In the genomic region with DNA sequence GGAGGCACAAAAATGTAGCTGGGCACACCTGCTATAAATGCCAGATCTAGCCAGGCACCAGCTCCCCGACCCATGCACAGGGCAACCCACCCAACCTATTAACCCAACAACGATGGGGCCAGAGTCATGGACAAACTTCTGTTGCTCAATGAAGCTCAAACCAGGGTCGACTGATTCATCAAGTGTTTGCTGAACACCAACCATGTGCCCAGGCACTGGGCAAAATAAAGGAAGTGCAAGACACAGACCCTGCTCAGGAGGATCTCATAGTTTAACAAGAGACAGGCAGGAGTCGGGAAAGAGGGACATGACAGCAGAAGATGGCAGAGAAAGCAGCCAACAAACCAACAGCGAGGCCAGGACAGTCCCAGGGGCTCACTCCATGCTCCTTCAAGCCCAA, we compare ENCODE assay signal across 22 cellular contexts. TPM values are rescaled to one million over a fixed set of nuclear protein-coding genes. Genes with fewer than 3 reads are reported as not detected.
DNase-seq lines count a peak whose midpoint lies in the region; ATAC-seq, FAIRE-seq and TF ChIP-seq lines count a peak whose summit lies in the region.
"Had no signal": no experiment of that assay in that cellular context is flagged by ENCODE, and none has a peak within 500 bp of the region (broad histone marks: within the 10 kb centered on the region; RNA-seq: fewer than 3 reads in every experiment).

No MANE protein-coding gene starts in this region.

- no peak for FAIRE-seq in H1 (lab: Jason Lieb, UNC)
- FAIRE-seq: RCC 7860 had no signal

- H3K27ac ChIP-seq in H1 (ENCODE audit: low read depth, low read length), result no peak overlapping the region
- H3K27ac ChIP-seq in thyroid gland, result peak overlapping the region; percentile 38 to 77 (median 75)
- H3K27ac ChIP-seq in PC-3 (ENCODE audit: low read length), result no peak overlapping the region
- H3K27ac ChIP-seq: 22Rv1, brain microvascular endothelial cell, colonic mucosa had no signal

- no peaks in the 10 kb centered on the region for H3K9me3 ChIP-seq in H1 (ENCODE audit: insufficient read depth in 2 of 2, low read depth in 1 of 2, low read length in 1 of 2)
- H3K9me3 ChIP-seq in thyroid gland, result no peaks in the 10 kb centered on the region
- no peaks in the 10 kb centered on the region for H3K9me3 ChIP-seq in PC-3 (ENCODE audit: low read length)
- no peaks in the 10 kb centered on the region for H3K9me3 ChIP-seq in BE2C
- H3K9me3 ChIP-seq: colonic mucosa, MG63 had no signal

- H2AK5ac ChIP-seq in H1 (ENCODE audit: low read depth, low read length), result no peak overlapping the region

- no peaks in the 10 kb centered on the region for H3K23me2 ChIP-seq in H1 (ENCODE audit: low read depth, low read length)

- TF ChIP-seq CTCF in H1 (IDR thresholded peaks at IDR 0.05; ENCODE audit: control extremely low read depth in 1 of 3, insufficient read depth in 1 of 3, low read depth in 1 of 3, low read length in 3 of 3), result no peak
- TF ChIP-seq CTCF in thyroid gland (IDR thresholded peaks at IDR 0.05), result no peak
- TF ChIP-seq CTCF in PC-3 (conservative IDR thresholded peaks at IDR 0.05; ENCODE audit: low read depth, low read length), result no peak
- TF ChIP-seq CTCF in BE2C (IDR thresholded peaks at IDR 0.05; ENCODE audit: low read depth, low read length), result no peak

- H4K91ac ChIP-seq in H1 (replicated peaks; ENCODE audit: insufficient read length, low read length), result no peak overlapping the region

- no peak overlapping the region for H3K14ac ChIP-seq in H1 (ENCODE audit: insufficient read length)

- intact Hi-C loops in thyroid gland (cut with DNase I) (loop anchor here (10.0 kb wide), 1 partner anchor 1374 kb away; a partner anchor contains a TSS), PC-3 (cut with micrococcal nuclease) (no loop called here)

- H3K4me3 ChIP-seq in H1 (ENCODE audit: extremely low read depth in 1 of 4, insufficient read depth in 2 of 4, low read depth in 3 of 4, low read length in 4 of 4) (no peak overlapping the region), thyroid gland (replicated peaks in 1 of 3) (no peak overlapping the region), PC-3 (ENCODE audit: low read length) (no peak overlapping the region), BE2C (ENCODE audit: low read depth, low read length) (no peak overlapping the region)
- H3K4me3 ChIP-seq: colonic mucosa, MG63 had no signal

- no peak overlapping the region for H2BK120ac ChIP-seq in H1 (replicated peaks; ENCODE audit: low read depth, low read length)

- H3F3A ChIP-seq in PC-3 (ENCODE audit: low read length, unreplicated experiment), result no peaks in the 10 kb centered on the region

- no peak for TF ChIP-seq RAD21 in H1 (IDR thresholded peaks at IDR 0.05 in 1 of 2, conservative IDR thresholded peaks at IDR 0.05 in 1 of 2; ENCODE audit: low read depth in 2 of 2, low read length in 2 of 2)

- TF ChIP-seq EP300 in H1 (IDR thresholded peaks at IDR 0.05; ENCODE audit: borderline replicate concordance in 1 of 2, low read depth in 2 of 2, low read length in 2 of 2), result no peak

- H3K4ac ChIP-seq in H1 (replicated peaks; ENCODE audit: insufficient read length, low read depth, low read length), result no peak overlapping the region

- peak overlapping the region in 1 of 2 experiments; percentile 5; a peak in 1 of 4 replicates for H3K4me2 ChIP-seq in H1 (ENCODE audit: insufficient read depth in 1 of 2, low read depth in 2 of 2, low read length in 2 of 2)
- no peak overlapping the region for H3K4me2 ChIP-seq in PC-3 (ENCODE audit: low read length)

- H3K9me2 ChIP-seq in PC-3 (replicated peaks; ENCODE audit: low read length), result no peaks in the 10 kb centered on the region

- no peak overlapping the region for H4K8ac ChIP-seq in H1 (ENCODE audit: extremely low read depth, insufficient read depth, low read length)

- peaks cover 24% of the 10 kb centered on the region for H3K79me1 ChIP-seq in H1 (ENCODE audit: low read depth, low read length)

- H3K23ac ChIP-seq in H1 (ENCODE audit: insufficient read length), result no peak overlapping the region

- no peak overlapping the region for H3K56ac ChIP-seq in H1 (replicated peaks; ENCODE audit: insufficient read length, low read depth, low read length)

- BruUV-seq in PC-3 (replicated peaks; lab: Mats Ljungman, UMichigan), result no TSS peak

- H2BK20ac ChIP-seq in H1 (ENCODE audit: low read length), result peak overlapping the region; percentile 86; the same call in 1 of the 2 replicates

- peaks cover 0 to 10% (median 1%) of the 10 kb centered on the region in 4 experiments; a peak in 2 of 8 replicates for H3K36me3 ChIP-seq in H1 (ENCODE audit: control insufficient read depth in 2 of 4, insufficient read depth in 4 of 4, low read length in 3 of 4)
- H3K36me3 ChIP-seq in thyroid gland, result no peaks in the 10 kb centered on the region
- no peaks in the 10 kb centered on the region for H3K36me3 ChIP-seq in PC-3 (ENCODE audit: low read depth, low read length)
- H3K36me3 ChIP-seq in BE2C, result no peaks in the 10 kb centered on the region
- H3K36me3 ChIP-seq: brain microvascular endothelial cell, colonic mucosa, MG63 had no signal

- CTCF ChIA-PET in H1 (lab: Charles Lee; ENCODE audit: partially characterized antibody) (interaction anchor here (1.1 to 72.8 kb wide), 4 partner anchors 4 to 86 kb away, joined by 3 to 1738 read pairs (median 836); a partner anchor contains a TSS), PC-3 (lab: Charles Lee) (no interaction called here)

- H3K4me1 ChIP-seq in H1 (replicated peaks in 1 of 4; ENCODE audit: control insufficient read depth in 3 of 4, insufficient read depth in 4 of 4, low read length in 3 of 4) (peaks cover 25 to 51% (median 37%) of the 10 kb centered on the region in 4 experiments), thyroid gland (peaks cover 75 to 92% of the 10 kb centered on the region in 2 donors), PC-3 (ENCODE audit: insufficient read depth, low read length) (peaks cover 15% of the 10 kb centered on the region), BE2C (no peaks in the 10 kb centered on the region)

- peak; percentile 66 for DNase-seq in SIG-M5 treated with dmso at 0.1 percent for 504 hours (lab: John Stamatoyannopoulos, UW; ENCODE audit: unreplicated experiment)
- DNase-seq in SIG-M5 (lab: John Stamatoyannopoulos, UW), result no peak
- DNase-seq in NOMO-1 (lab: John Stamatoyannopoulos, UW; ENCODE audit: unreplicated experiment in 2 of 2), result peak; percentile 36 to 62
- DNase-seq in H1 (ENCODE audit: low read depth in 1 of 2, low spot score in 2 of 2), result no peak
- no peak for DNase-seq in thyroid gland
- no peak for DNase-seq in AG20443 (ENCODE audit: low spot score)
- DNase-seq in PC-3, result no peak
- DNase-seq in BE2C, result no peak
- DNase-seq: activated CD4-positive, alpha-beta T cell treated with anti-CD3 and anti-CD28 coated beads for 4 hours; brain microvascular endothelial cell; colonic mucosa; endodermal cell; MG63; NCI-H187; NCI-H2227 treated with DMSO at 0.1 percent for 48 hours; NCI-H82; stimulated activated naive CD4-positive, alpha-beta T cell treated with Interleukin-2 at 50 U/mL for 16 hours; trophoblast cell had no signal

- POLR2A ChIA-PET in H1 (lab: Charles Lee; ENCODE audit: partially characterized antibody), result interaction anchor here (1.5 to 2.1 kb wide), 2 partner anchors 10 to 18 kb away, joined by 6 to 12 read pairs; no protein-coding TSS in a partner anchor
- POLR2A ChIA-PET in PC-3 (lab: Charles Lee; ENCODE audit: unreplicated experiment), result no interaction called here

- no peak overlapping the region for H4K5ac ChIP-seq in H1 (ENCODE audit: insufficient read length, low read depth, low read length)

- H3K79me2 ChIP-seq in H1 (ENCODE audit: control insufficient read depth in 1 of 2, insufficient read depth in 2 of 2, low read length in 2 of 2), result peaks cover 13 to 97% of the 10 kb centered on the region in 2 experiments
- no peaks in the 10 kb centered on the region for H3K79me2 ChIP-seq in PC-3 (ENCODE audit: low read length)

- no peak overlapping the region for H2AFZ ChIP-seq in H1 (ENCODE audit: low read length)
- H2AFZ ChIP-seq in PC-3 (ENCODE audit: low read length), result no peak overlapping the region

- no peak overlapping the region for H2BK12ac ChIP-seq in H1 (ENCODE audit: low read depth, low read length)

- peak overlapping the region; percentile 69; the same call in 1 of the 2 replicates for H2BK5ac ChIP-seq in H1 (ENCODE audit: low read depth, low read length)

- H4K20me1 ChIP-seq in H1 (replicated peaks in 1 of 2; ENCODE audit: control insufficient read depth in 1 of 2, insufficient read depth in 2 of 2, low read length in 2 of 2) (peaks cover 36 to 54% of the 10 kb centered on the region in 2 experiments), PC-3 (ENCODE audit: low read length) (no peaks in the 10 kb centered on the region)

- WGBS in H1 (ENCODE audit: extremely low coverage in 1 of 2, insufficient coverage in 1 of 2, insufficient read length in 1 of 2, insufficient replicate concordance in 2 of 2, low coverage in 1 of 2, low lambda C conversion rate in 2 of 2, missing lambda C conversion rate in 1 of 2), 2 experiments, result 84% methylated on average over 5 of the region's 5 CpGs; no CpG with 5 or more reads in 1 of the 2 experiments
- 22 to 32% methylated on average over 5 of the region's 5 CpGs for WGBS in thyroid gland, 2 donors

- H3K27me3 ChIP-seq in H1 (replicated peaks in 1 of 4; ENCODE audit: control insufficient read depth in 3 of 4, extremely low read depth in 1 of 4, insufficient read depth in 3 of 4, low read length in 3 of 4) (no peaks in the 10 kb centered on the region), thyroid gland (no peaks in the 10 kb centered on the region), PC-3 (ENCODE audit: low read length) (no peaks in the 10 kb centered on the region), BE2C (no peaks in the 10 kb centered on the region)
- H3K27me3 ChIP-seq: brain microvascular endothelial cell, colonic mucosa, MG63 had no signal

- ATAC-seq in PC-3, result no peak
- ATAC-seq: SK-N-SH treated with all-trans-retinoic acid at 6 μM for 48 hours had no signal

- H3K9ac ChIP-seq in H1 (replicated peaks in 1 of 4; ENCODE audit: extremely low read depth in 1 of 4, low read depth in 3 of 4, low read length in 3 of 4) (no peak overlapping the region), PC-3 (ENCODE audit: low read length) (no peak overlapping the region)

- TF ChIP-seq POLR2A in H1 (IDR thresholded peaks at IDR 0.05; ENCODE audit: control extremely low read depth in 1 of 2, low read depth in 2 of 2, low read length in 2 of 2) (no peak), thyroid gland (IDR thresholded peaks at IDR 0.05) (no peak)

- H2BK15ac ChIP-seq in H1 (ENCODE audit: low read length), result peak overlapping the region; percentile 65

- peak overlapping the region; percentile 83; the same call in 1 of the 2 replicates for H3K18ac ChIP-seq in H1 (ENCODE audit: extremely low read depth, low read length)

RNA-seq across cellular contexts. Expression of a gene that starts 18.8 kb away (rescaled TPM):
- 42.2 and 44.3 TPM in 2 replicates for total RNA-seq in H1 (2021; fragmentation: NEBNext Ultra II Directional; extraction: Animal tissue kit (Norgen Biotek cat#: 25700))
- 20.9 and 29.7 TPM in 2 replicates for polyA plus RNA-seq in H1 (2011; rRNA removed)
- 24.8 TPM for polyA plus RNA-seq in H1 (2011; cell fraction: cytosol; rRNA removed)
- polyA plus RNA-seq in H1 (2011; cell fraction: nucleus; rRNA removed), result 31.8 TPM
- polyA plus RNA-seq in H1 (2012, experiment 1 of 2), result 31.4 to 37.5 TPM (median 35.7 TPM) in 4 replicates
- 37.4 TPM for polyA plus RNA-seq in H1 (2012, experiment 2 of 2)
- 41.6 TPM for polyA plus RNA-seq in H1 (2013, experiment 1 of 2)
- 43.7 TPM for polyA plus RNA-seq in H1 (2013, experiment 2 of 2)
- 35.0 and 38.1 TPM in 2 replicates for polyA minus RNA-seq in H1 (2011; rRNA and poly(A)+ RNA removed)
- polyA minus RNA-seq in H1 (2011; cell fraction: cytosol; rRNA and poly(A)+ RNA removed), result 28.0 TPM
- polyA minus RNA-seq in H1 (2011; cell fraction: nucleus; rRNA and poly(A)+ RNA removed), result 27.0 TPM
- total RNA-seq in thyroid gland, result 10 to 100 TPM in 3 of 4 donors, 1 to 10 TPM in 1; 9.2 to 14.3 (median 13.0) TPM
- total RNA-seq in PC-3 (2014; rRNA removed), result 3.2 and 3.5 TPM in 2 replicates
- not detected for polyA plus RNA-seq in BE2C (2012; ENCODE audit: insufficient read depth, insufficient read length, low read depth)
- polyA plus RNA-seq: BJ had no signal

Comparison
In these comparisons a context has a peak if more than half of its experiments do, and no peak if none do; other contexts are left out.
1. DNase-seq: peak in SIG-M5 treated with dmso at 0.1 percent for 504 hours (single experiment) and NOMO-1 (2 of 2); none in SIG-M5 (single experiment), H1 (0 of 2), thyroid gland (0 of 2), AG20443 (single experiment), PC-3 (single experiment) and BE2C (single experiment).
2. H3K27ac ChIP-seq: peak in thyroid gland (3 of 3); none in H1 (single experiment) and PC-3 (single experiment).